Comparison of ENCODE assay signal across 10 cellular contexts in the genomic region with DNA sequence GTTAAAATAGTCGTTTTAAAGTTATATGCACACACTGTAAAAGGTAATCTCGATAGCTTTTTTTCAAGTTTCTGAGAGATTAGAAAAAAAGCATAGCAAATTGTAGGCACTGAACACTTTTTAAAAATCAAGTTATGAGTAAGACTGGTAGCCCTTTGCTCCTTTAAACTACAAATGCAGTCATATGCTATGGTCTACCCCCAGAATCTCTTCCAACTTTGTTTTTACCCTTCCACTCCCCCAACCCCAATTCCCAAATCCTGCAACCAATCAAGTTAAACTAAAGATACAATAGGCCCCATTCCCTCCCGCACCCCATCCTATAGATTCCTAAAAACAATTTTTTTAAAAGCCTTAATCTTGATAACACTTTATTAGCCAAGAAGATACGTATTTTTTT. TPM values are rescaled to one million over a fixed set of nuclear protein-coding genes. Genes with fewer than 3 reads are reported as not detected.
DNase-seq lines count a peak whose midpoint lies in the region; ATAC-seq and TF ChIP-seq lines count a peak whose summit lies in the region.
"Had no signal": no experiment of that assay in that cellular context is flagged by ENCODE, and none has a peak within 500 bp of the region (broad histone marks: within the 10 kb centered on the region; RNA-seq: fewer than 3 reads in every experiment).

No MANE protein-coding gene starts in this region.

- H3K36me3 ChIP-seq in left ventricle myocardium inferior (no peaks in the 10 kb centered on the region), muscle layer of colon (ENCODE audit: insufficient read depth, low read length) (no peaks in the 10 kb centered on the region)

- H3K4me3 ChIP-seq in left ventricle myocardium inferior, result peak overlapping the region; percentile 80
- H3K4me3 ChIP-seq in dorsolateral prefrontal cortex, result peak overlapping the region in 58 of 59 donors; percentile 12 to 96 (median 80)
- peak overlapping the region in 1 of 2 donors; percentile 94 for H3K4me3 ChIP-seq in muscle layer of colon (ENCODE audit: low read depth in 1 of 2, low read length in 2 of 2)

- H3K9me3 ChIP-seq in left ventricle myocardium inferior (replicated peaks) (no peaks in the 10 kb centered on the region), muscle layer of colon (ENCODE audit: low read length) (no peaks in the 10 kb centered on the region)

- H3K36me3 Mint-ChIP-seq in activated T-helper 2 cell treated with anti-CD3 and anti-CD28 coated beads, Interferon-gamma antibody, Interleukin-2, Interleukin-4, amounts not matched to agents 10 μg/mL and 5 μg/mL and 100 μg/mL, durations not matched to agents 14 hours and 24 hours and 36 hours (ENCODE audit: low read depth), result no peaks in the 10 kb centered on the region

- H3K27ac Mint-ChIP-seq in activated T-helper 2 cell treated with anti-CD3 and anti-CD28 coated beads, Interferon-gamma antibody, Interleukin-2, Interleukin-4, amounts not matched to agents 10 μg/mL and 5 μg/mL and 100 μg/mL, durations not matched to agents 14 hours and 24 hours and 36 hours, result no peak overlapping the region

- intact Hi-C loops in left ventricle myocardium inferior (cut with micrococcal nuclease) (no loop called here), Right ventricle myocardium superior (cut with DNase I) (loop anchor here (5.0 kb wide), 1 partner anchor 95 kb away; a partner anchor contains a TSS), dorsolateral prefrontal cortex (cut with DNase I) (loop anchor here in 1 of 2 donors (10.0 kb wide), 1 partner anchor 332 kb away; a partner anchor contains a TSS)
- intact Hi-C loops in activated T-helper 2 cell treated with anti-CD3 and anti-CD28 coated beads, Interferon-gamma antibody, Interleukin-2, Interleukin-4, amounts not matched to agents 10 μg/mL and 5 μg/mL and 100 μg/mL, durations not matched to agents 14 hours and 24 hours and 36 hours (cut with micrococcal nuclease), result loop anchor here (10.0 kb wide), 1 partner anchor 332 kb away; a partner anchor contains a TSS

- H3K27me3 ChIP-seq in left ventricle myocardium inferior (ENCODE audit: low read depth) (no peaks in the 10 kb centered on the region), dorsolateral prefrontal cortex (no peaks in the 10 kb centered on the region), muscle layer of colon (ENCODE audit: control insufficient read depth in 1 of 2, insufficient read depth in 2 of 2, low read length in 2 of 2) (no peaks in the 10 kb centered on the region)

- DNase-seq in left ventricle myocardium inferior, result no peak
- DNase-seq in Right ventricle myocardium superior, result no peak
- DNase-seq in dorsolateral prefrontal cortex, result no peak
- no peak for DNase-seq in T1000 (lab: John Stamatoyannopoulos, UW)
- no peak for DNase-seq in activated CD4-positive, alpha-beta T cell treated with anti-CD3 and anti-CD28 coated beads for 1 hour
- no peak for DNase-seq in activated T-helper 2 cell treated with anti-CD3 and anti-CD28 coated beads, Interferon-gamma antibody, Interleukin-2, Interleukin-4, amounts not matched to agents 10 μg/mL and 5 μg/mL and 100 μg/mL, durations not matched to agents 14 hours and 24 hours and 36 hours (ENCODE audit: low spot score)
- no peak for DNase-seq in cerebellar nuclear complex (lab: John Stamatoyannopoulos, UW)
- DNase-seq: activated CD8-positive, alpha-beta T cell treated with anti-CD3 and anti-CD28 coated beads for 36 hours; DND-41 had no signal

- no peaks in the 10 kb centered on the region for H3K9me3 Mint-ChIP-seq in activated T-helper 2 cell treated with anti-CD3 and anti-CD28 coated beads, Interferon-gamma antibody, Interleukin-2, Interleukin-4, amounts not matched to agents 10 μg/mL and 5 μg/mL and 100 μg/mL, durations not matched to agents 14 hours and 24 hours and 36 hours
- H3K9me3 Mint-ChIP-seq: activated CD8-positive, alpha-beta T cell treated with anti-CD3 and anti-CD28 coated beads for 36 hours had no signal

- H3K4me3 Mint-ChIP-seq in activated T-helper 2 cell treated with anti-CD3 and anti-CD28 coated beads, Interferon-gamma antibody, Interleukin-2, Interleukin-4, amounts not matched to agents 10 μg/mL and 5 μg/mL and 100 μg/mL, durations not matched to agents 14 hours and 24 hours and 36 hours (ENCODE audit: low read depth), result no peak overlapping the region

- peak overlapping the region; percentile 98 for H3K27ac ChIP-seq in left ventricle myocardium inferior (replicated peaks)
- H3K27ac ChIP-seq in dorsolateral prefrontal cortex, result peak overlapping the region in 50 of 59 donors; percentile 87 to 100 (median 99)
- H3K27ac ChIP-seq in muscle layer of colon (ENCODE audit: low read depth, low read length), result peak overlapping the region; percentile 96

- TF ChIP-seq CTCF in left ventricle myocardium inferior (IDR thresholded peaks at IDR 0.05; ENCODE audit: borderline replicate concordance) (no peak), dorsolateral prefrontal cortex (IDR thresholded peaks at IDR 0.05 in 54 of 56, conservative IDR thresholded peaks at IDR 0.05 in 2 of 56; ENCODE audit: low read depth in 1 of 56, partially characterized antibody in 56 of 56) (no peak)

- no peak for ATAC-seq in Right ventricle myocardium superior (ENCODE audit: poor library complexity)
- ATAC-seq: activated CD8-positive, alpha-beta T cell treated with anti-CD3 and anti-CD28 coated beads for 36 hours had no signal

- H3K27me3 Mint-ChIP-seq in activated T-helper 2 cell treated with anti-CD3 and anti-CD28 coated beads, Interferon-gamma antibody, Interleukin-2, Interleukin-4, amounts not matched to agents 10 μg/mL and 5 μg/mL and 100 μg/mL, durations not matched to agents 14 hours and 24 hours and 36 hours (ENCODE audit: low read depth), result peaks cover 41% of the 10 kb centered on the region

- H3K4me1 ChIP-seq in left ventricle myocardium inferior (peaks cover 40% of the 10 kb centered on the region), muscle layer of colon (ENCODE audit: insufficient read depth, low read length) (peaks cover 18% of the 10 kb centered on the region)

- H3K4me1 Mint-ChIP-seq in activated T-helper 2 cell treated with anti-CD3 and anti-CD28 coated beads, Interferon-gamma antibody, Interleukin-2, Interleukin-4, amounts not matched to agents 10 μg/mL and 5 μg/mL and 100 μg/mL, durations not matched to agents 14 hours and 24 hours and 36 hours (ENCODE audit: low read depth), result peaks cover 10% of the 10 kb centered on the region

- H3K9ac ChIP-seq in muscle layer of colon (ENCODE audit: low read length), result peak overlapping the region; percentile 99

RNA-seq across cellular contexts. Expression of a gene that starts 0.7 kb away (rescaled TPM):
- 32.4 TPM for total RNA-seq in left ventricle myocardium inferior
- total RNA-seq in Right ventricle myocardium superior, result 27.0 TPM
- total RNA-seq in dorsolateral prefrontal cortex, result 100 to 1,000 TPM in 118 of 120 experiments, 10 to 100 TPM in 2; 73.4 to 236 (median 142) TPM
- total RNA-seq in activated T-helper 2 cell treated with anti-CD3 and anti-CD28 coated beads, Interferon-gamma antibody, Interleukin-2, Interleukin-4, amounts not matched to agents 10 μg/mL and 5 μg/mL and 100 μg/mL, durations not matched to agents 14 hours and 24 hours and 36 hours, result 6.4 and 6.5 TPM in 2 replicates
